In genomic region chr4:147586637-147587036, GRCh38 we compare ENCODE assay signal across 14 cellular contexts. TPM values are rescaled to one million over a fixed set of nuclear protein-coding genes. Genes with fewer than 3 reads are reported as not detected.
DNase-seq lines count a peak whose midpoint lies in the region; ATAC-seq and TF ChIP-seq lines count a peak whose summit lies in the region.
"Had no signal": no experiment of that assay in that cellular context is flagged by ENCODE, and none has a peak within 500 bp of the region (broad histone marks: within the 10 kb centered on the region; RNA-seq: fewer than 3 reads in every experiment).

No MANE protein-coding gene starts in this region.

- no peak overlapping the region; the same call in 1 of the 2 replicates for H3K4ac ChIP-seq in IMR-90 (ENCODE audit: low read depth, low read length)

- peak; percentile 59 for ATAC-seq in GM19328 (IDR thresholded peaks at IDR 0.05; ENCODE audit: unreplicated experiment)
- peak; percentile 84 for ATAC-seq in HG02852 (IDR thresholded peaks at IDR 0.05; ENCODE audit: unreplicated experiment)
- no peak for ATAC-seq in IMR-90 (ENCODE audit: low read depth)
- ATAC-seq in HG02840 (IDR thresholded peaks at IDR 0.05; ENCODE audit: low FRiP score, unreplicated experiment) = no peak
- ATAC-seq: activated CD8-positive, alpha-beta T cell treated with anti-CD3 and anti-CD28 coated beads for 36 hours; heart left ventricle had no signal

- no peaks in the 10 kb centered on the region for H3K79me1 ChIP-seq in IMR-90 (ENCODE audit: low read depth in 1 of 2, low read length in 2 of 2)

- WGBS in IMR-90 (ENCODE audit: extremely low coverage in 2 of 2, insufficient read length in 1 of 2), 2 experiments = 100% methylated on average over 1 of the region's 4 CpGs; no CpG with 5 or more reads in 1 of the 2 experiments

- in situ Hi-C loops in IMR-90 (cut with MboI; ENCODE audit: low sequenced_read_pairs) = loop anchor here (25.0 kb wide), 1 partner anchor 1249 kb away; no protein-coding TSS in a partner anchor

- H2BK20ac ChIP-seq in IMR-90 (ENCODE audit: low read depth, low read length) = no peak overlapping the region

- no peak for TF ChIP-seq RAD21 in IMR-90 (IDR thresholded peaks at IDR 0.05; ENCODE audit: low read length)

- H3K27me3 ChIP-seq in IMR-90 (ENCODE audit: control insufficient read depth, insufficient read depth, low read length) = no peaks in the 10 kb centered on the region
- peaks cover 3% of the 10 kb centered on the region; the same call in 1 of the 2 replicates for H3K27me3 ChIP-seq in Karpas-422 (ENCODE audit: low read length)
- H3K27me3 ChIP-seq: heart left ventricle, transverse colon had no signal

- BruUV-seq in IMR-90 (replicated peaks; lab: Mats Ljungman, UMichigan) = no TSS peak

- H3K4me1 ChIP-seq in IMR-90 (ENCODE audit: control insufficient read depth, insufficient read depth, low read length) (peaks cover 13% of the 10 kb centered on the region), Karpas-422 (ENCODE audit: low read length) (no peaks in the 10 kb centered on the region)

- no peaks in the 10 kb centered on the region for H3K79me2 ChIP-seq in Karpas-422 (ENCODE audit: low read length)

- no peak overlapping the region for H2BK5ac ChIP-seq in IMR-90 (ENCODE audit: low read depth, low read length, poor library complexity, severe bottlenecking)

- H3K4me2 ChIP-seq in IMR-90 (ENCODE audit: low read depth, low read length) (no peak overlapping the region), Karpas-422 (ENCODE audit: low read depth, low read length, poor library complexity, severe bottlenecking) (no peak overlapping the region)

- peak overlapping the region; percentile 42; the same call in 1 of the 2 replicates for H2BK120ac ChIP-seq in IMR-90 (ENCODE audit: low read depth, low read length)

- no peaks in the 10 kb centered on the region for H3K9me1 ChIP-seq in IMR-90 (ENCODE audit: insufficient read depth, low read length)

- no peak overlapping the region for H4K8ac ChIP-seq in IMR-90 (ENCODE audit: low read depth in 2 of 2, low read length in 2 of 2)

- H3K23ac ChIP-seq in IMR-90 (ENCODE audit: low read depth, low read length) = no peak overlapping the region

- no peak overlapping the region for H2BK15ac ChIP-seq in IMR-90 (ENCODE audit: low read depth, low read length)

- peak; percentile 5 for DNase-seq in ELF-1 (ENCODE audit: low read depth, low spot score)
- no peak for DNase-seq in IMR-90
- DNase-seq in HCEC 1CT = no peak
- no peak for DNase-seq in Karpas-422
- no peak for DNase-seq in COR-L47 (lab: John Stamatoyannopoulos, UW)
- DNase-seq: 8988T; activated CD8-positive, alpha-beta T cell treated with anti-CD3 and anti-CD28 coated beads for 36 hours; effector memory CD4-positive, alpha-beta T cell; heart left ventricle; NCI-H1417; transverse colon had no signal

- H4K20me1 ChIP-seq in IMR-90 (ENCODE audit: insufficient read depth, low read length) (no peaks in the 10 kb centered on the region), Karpas-422 (ENCODE audit: insufficient read depth, low read depth, low read length) (no peaks in the 10 kb centered on the region)

- no peak overlapping the region for H3K4me3 ChIP-seq in IMR-90 (ENCODE audit: insufficient read depth, low read depth, low read length)
- H3K4me3 ChIP-seq in Karpas-422 (ENCODE audit: low read length) = no peak overlapping the region
- H3K4me3 ChIP-seq: heart left ventricle, transverse colon had no signal

- no peak overlapping the region for H3K14ac ChIP-seq in IMR-90 (replicated peaks; ENCODE audit: low read depth, low read length)

- H3K36me3 ChIP-seq in IMR-90 (ENCODE audit: control insufficient read depth, insufficient read depth, low read length) = no peaks in the 10 kb centered on the region
- no peaks in the 10 kb centered on the region for H3K36me3 ChIP-seq in Karpas-422 (ENCODE audit: insufficient read depth, low read length)
- H3K36me3 ChIP-seq: heart left ventricle, transverse colon had no signal

- H2AFZ ChIP-seq in IMR-90 (replicated peaks; ENCODE audit: low read length, poor library complexity) = peak overlapping the region; percentile 39
- no peak overlapping the region for H2AFZ ChIP-seq in Karpas-422 (ENCODE audit: low read length)

- H4K5ac ChIP-seq in IMR-90 (ENCODE audit: low read depth, low read length) = no peak overlapping the region

- POLR2A ChIA-PET in IMR-90 (lab: Charles Lee; ENCODE audit: unreplicated experiment) = no interaction called here

- no peak overlapping the region for H3K27ac ChIP-seq in IMR-90 (ENCODE audit: insufficient read depth, low read length)
- H3K27ac ChIP-seq in Karpas-422 (ENCODE audit: low read length) = no peak overlapping the region
- H3K27ac ChIP-seq: heart left ventricle, transverse colon had no signal

- no peaks in the 10 kb centered on the region for H3K9me2 ChIP-seq in Karpas-422 (replicated peaks; ENCODE audit: insufficient read depth, low read length)

- no peak for TF ChIP-seq CTCF in IMR-90 (conservative IDR thresholded peaks at IDR 0.05; ENCODE audit: low read depth, low read length)

- peaks cover 2% of the 10 kb centered on the region; the same call in 1 of the 2 replicates for H3K9me3 ChIP-seq in IMR-90 (ENCODE audit: control insufficient read depth, insufficient read depth, low read length)
- no peaks in the 10 kb centered on the region for H3K9me3 ChIP-seq in Karpas-422 (ENCODE audit: low read length)
- H3K9me3 ChIP-seq: transverse colon had no signal

- intact Hi-C loops in IMR-90 (cut with micrococcal nuclease) = loop anchor here (10.0 kb wide), 1 partner anchor 272 kb away; no protein-coding TSS in a partner anchor

- CTCF ChIA-PET in IMR-90 (lab: Yijun Ruan, JAX) = no interaction called here

- TF ChIP-seq POLR2A in IMR-90 (IDR thresholded peaks at IDR 0.05; ENCODE audit: low read depth, low read length) = no peak

- no peak overlapping the region for H4K91ac ChIP-seq in IMR-90 (ENCODE audit: insufficient read depth, low read depth, low read length)

- H3K9ac ChIP-seq in IMR-90 (ENCODE audit: low read depth, low read length) (no peak overlapping the region), Karpas-422 (ENCODE audit: low read length) (no peak overlapping the region)

- dilution Hi-C loops in IMR-90 (cut with HindIII; ENCODE audit: low sequenced_read_pairs, unreplicated experiment) = no loop called here

- no peak overlapping the region for H3K56ac ChIP-seq in IMR-90 (ENCODE audit: extremely low read depth, insufficient read depth, low read length)

- no peak overlapping the region for H3K18ac ChIP-seq in IMR-90 (ENCODE audit: low read depth, low read length)

- H2AK5ac ChIP-seq in IMR-90 (ENCODE audit: low read depth, low read length) = no peak overlapping the region

- H2AK9ac ChIP-seq in IMR-90 (replicated peaks; ENCODE audit: low read depth, low read length, poor library complexity) = no peak overlapping the region

TF ChIP-seq in IMR-90, 13 proteins besides CTCF, POLR2A, EP300 and RAD21:
- TF ChIP-seq CHD1 (IDR thresholded peaks at IDR 0.05; ENCODE audit: low read depth, low read length) = no peak
- no peak for TF ChIP-seq RFX5 (IDR thresholded peaks at IDR 0.05; ENCODE audit: low read depth, low read length)
- no peak for TF ChIP-seq FOS (IDR thresholded peaks at IDR 0.05; ENCODE audit: low read depth, low read length)
- TF ChIP-seq MAFK (IDR thresholded peaks at IDR 0.05; ENCODE audit: low read depth, low read length) = no peak
- TF ChIP-seq CEBPB (IDR thresholded peaks at IDR 0.05; ENCODE audit: low read depth, low read length) = no peak
- TF ChIP-seq SMC3 (IDR thresholded peaks at IDR 0.05; ENCODE audit: low read depth, low read length) = no peak
- TF ChIP-seq BHLHE40 (IDR thresholded peaks at IDR 0.05; ENCODE audit: low read depth, low read length) = no peak
- TF ChIP-seq MAZ (IDR thresholded peaks at IDR 0.05; ENCODE audit: borderline replicate concordance, low read depth, low read length) = no peak

RNA-seq across cellular contexts. Expression of gene TMEM184C, which starts 30.6 kb away (rescaled TPM):
- total RNA-seq in IMR-90 (2012; rRNA removed) = 67.6 and 71.7 TPM in 2 replicates
- polyA plus RNA-seq in IMR-90 (2012; rRNA removed) = 13.5 and 17.4 TPM in 2 replicates
- polyA plus RNA-seq in IMR-90 (2012; cell fraction: cytosol; rRNA removed) = 12.7 TPM in 2 replicates
- polyA plus RNA-seq in IMR-90 (2012; cell fraction: nucleus; rRNA removed; ENCODE audit: low replicate concordance) = 5.8 and 14.3 TPM in 2 replicates
- 34.1 and 47.0 TPM in 2 replicates for total RNA-seq in Karpas-422 (2014; rRNA removed; shearing (Covaris generic); ENCODE audit: low replicate concordance)

Comparison
In these comparisons a context has a peak if more than half of its experiments do, and no peak if none do; other contexts are left out.
1. ATAC-seq: peak in GM19328 (single experiment) and HG02852 (single experiment); none in IMR-90 (single experiment) and HG02840 (single experiment).